Comparison of ENCODE assay signal across 10 cellular contexts in genomic region chr10:75773139-75773801, GRCh38.
DNase-seq lines count a peak whose midpoint lies in the region; ATAC-seq, FAIRE-seq and TF ChIP-seq lines count a peak whose summit lies in the region.
"Had no signal": no experiment of that assay in that cellular context is flagged by ENCODE, and none has a peak within 500 bp of the region (broad histone marks: within the 10 kb centered on the region; RNA-seq: fewer than 3 reads in every experiment).

No MANE protein-coding gene starts in this region.

- TF ChIP-seq CTCF in fibroblast of mammary gland (conservative IDR thresholded peaks at IDR 0.05; ENCODE audit: control insufficient read depth, insufficient read depth, low read depth, low read length), result no peak
- no peak for TF ChIP-seq CTCF in smooth muscle cell (IDR thresholded peaks at IDR 0.05; ENCODE audit: borderline replicate concordance, insufficient read depth, poor library complexity, severe bottlenecking)
- no peak for TF ChIP-seq CTCF in lower leg skin (IDR thresholded peaks at IDR 0.05)

- no peaks in the 10 kb centered on the region for H3K27me3 ChIP-seq in smooth muscle cell (ENCODE audit: low read depth)

- intact Hi-C loops in lower leg skin (cut with DNase I; ENCODE audit: low total_unique reads), result no loop called here

- H3K4me2 ChIP-seq in smooth muscle cell, result no peak overlapping the region

- H3K36me3 ChIP-seq in smooth muscle cell (ENCODE audit: low read depth), result no peaks in the 10 kb centered on the region

- H3K79me2 ChIP-seq in smooth muscle cell (ENCODE audit: low read depth), result no peaks in the 10 kb centered on the region

- H3K4me3 ChIP-seq in fibroblast of mammary gland (ENCODE audit: control insufficient read depth, low read depth, low read length) (no peak overlapping the region), smooth muscle cell (no peak overlapping the region), lower leg skin (ENCODE audit: low read depth, poor library complexity, severe bottlenecking) (no peak overlapping the region)
- H3K4me3 ChIP-seq: SK-N-MC had no signal

- peaks cover 5% of the 10 kb centered on the region for H3F3A ChIP-seq in smooth muscle cell (ENCODE audit: low read depth)

- ATAC-seq in GM19025 (IDR thresholded peaks at IDR 0.05; ENCODE audit: low read depth, unreplicated experiment) (peak; percentile 38), GM18861 (IDR thresholded peaks at IDR 0.05; ENCODE audit: unreplicated experiment) (no peak), GM18873 (IDR thresholded peaks at IDR 0.05; ENCODE audit: low FRiP score, unreplicated experiment) (no peak), HG02763 (IDR thresholded peaks at IDR 0.05; ENCODE audit: unreplicated experiment) (no peak)

- no peak for TF ChIP-seq POLR2A in lower leg skin (IDR thresholded peaks at IDR 0.05)

- WGBS in smooth muscle cell (ENCODE audit: low lambda C conversion rate), result 42% methylated on average over 5 of the region's 5 CpGs
- 88 to 92% methylated on average over 5 of the region's 5 CpGs for WGBS in lower leg skin, 2 donors

- H3K9me3 ChIP-seq in smooth muscle cell (replicated peaks; ENCODE audit: low read depth), result no peaks in the 10 kb centered on the region

- peak; percentile 95 for FAIRE-seq in RCC 7860 (lab: Jason Lieb, UNC)

- peaks cover 12% of the 10 kb centered on the region for H3K4me1 ChIP-seq in smooth muscle cell (ENCODE audit: low read depth)

- no peak overlapping the region for H2AFZ ChIP-seq in smooth muscle cell (ENCODE audit: low read depth)

- H3K9ac ChIP-seq in smooth muscle cell (ENCODE audit: low read depth), result no peak overlapping the region

- H3K27ac ChIP-seq in smooth muscle cell (ENCODE audit: low read depth), result peak overlapping the region; percentile 57
- H3K27ac ChIP-seq: SK-N-MC had no signal

- DNase-seq in RCC 7860 (ENCODE audit: low spot score), result peak; percentile 90
- peak; percentile 98 for DNase-seq in fibroblast of mammary gland (ENCODE audit: low read depth)
- no peak for DNase-seq in smooth muscle cell (lab: John Stamatoyannopoulos, UW; ENCODE audit: unreplicated experiment)
- DNase-seq in lower leg skin (ENCODE audit: low spot score in 2 of 2), result no peak
- DNase-seq: NCI-H146 had no signal

- no peaks in the 10 kb centered on the region for H4K20me1 ChIP-seq in smooth muscle cell (ENCODE audit: low read depth)

Comparison
In these comparisons a context has a peak if more than half of its experiments do, and no peak if none do; other contexts are left out.
1. DNase-seq: peak in RCC 7860 (single experiment) and fibroblast of mammary gland (single experiment); none in smooth muscle cell (single experiment) and lower leg skin (0 of 2).